1 cellular context compared by ENCODE assay signal in the genomic region with DNA sequence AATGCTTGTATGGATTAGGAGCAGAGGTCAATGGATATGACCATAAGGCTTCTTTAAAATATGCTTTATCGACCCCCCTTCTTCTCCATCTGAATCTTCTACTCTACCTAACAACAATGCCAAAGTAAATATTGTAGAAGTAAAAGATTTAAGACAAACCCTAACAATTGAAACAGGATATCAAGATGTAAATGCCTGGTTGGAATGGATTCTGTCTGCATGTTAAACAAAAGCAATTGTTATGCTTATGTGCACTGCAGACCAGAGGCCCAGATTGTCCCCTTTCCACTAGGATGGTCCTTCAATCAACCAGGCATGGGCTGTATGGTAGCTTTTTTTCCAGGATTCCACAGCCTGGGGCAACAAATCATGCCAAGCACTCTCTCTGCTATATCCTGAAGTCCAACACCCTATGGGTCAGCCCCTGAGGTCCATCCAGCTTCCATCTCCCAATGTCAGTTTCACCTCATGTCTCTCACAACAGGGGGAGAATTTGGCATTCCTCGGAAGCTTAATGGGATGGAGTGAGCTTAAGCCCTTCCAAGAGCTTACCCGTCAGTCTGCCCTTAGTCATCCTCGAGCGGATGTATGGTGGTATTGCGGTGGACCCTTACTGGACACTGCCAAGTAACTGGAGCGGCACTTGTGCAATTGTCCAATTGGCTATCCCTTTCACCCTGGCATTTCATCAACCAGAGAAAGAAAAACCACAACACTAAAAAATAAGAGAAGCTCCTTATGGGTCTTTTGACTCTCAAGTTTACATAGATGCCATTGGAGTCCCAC.
TF ChIP-seq lines count a peak whose summit lies in the region.

No MANE protein-coding gene starts in this region.

TF ChIP-seq in GM23338, 12 proteins besides CTCF, POLR2A, EP300 and RAD21:
- TF ChIP-seq ZNF462 (CRISPR knock-in tag; IDR thresholded peaks at IDR 0.05) = peak; percentile 86
- TF ChIP-seq EZH2 (IDR thresholded peaks at IDR 0.05; ENCODE audit: low read depth, unreplicated experiment) = no peak
